ENCODE assay signal across 27 cellular contexts in genomic region chr5:35164860-35165542, GRCh38.
"Had no signal": no experiment of that assay in that cellular context is flagged by ENCODE, and none has a peak within 500 bp of the region (broad histone marks: within the 10 kb centered on the region; RNA-seq: fewer than 3 reads in every experiment).

No MANE protein-coding gene starts in this region.

- H3K4me3 Mint-ChIP-seq: endodermal cell; memory B cell; naive thymus-derived CD4-positive, alpha-beta T cell; nephron progenitor cell; stimulated activated memory B cell treated with anti-CD40 and anti-IgM and Interleukin-4, amounts not matched to agents 10 μg/mL and 1 μg/mL and 100 μg/mL, for 72 hours had no signal

- H3K4me1 ChIP-seq: gastrocnemius medialis, prostate gland, spleen, upper lobe of right lung had no signal

- H3K27ac Mint-ChIP-seq: endodermal cell; memory B cell; naive thymus-derived CD4-positive, alpha-beta T cell; nephron progenitor cell; stimulated activated memory B cell treated with anti-CD40 and anti-IgM and Interleukin-4, amounts not matched to agents 10 μg/mL and 1 μg/mL and 100 μg/mL, for 72 hours had no signal

- H3K4me3 ChIP-seq: dorsolateral prefrontal cortex, gastrocnemius medialis, lung, prostate gland, sigmoid colon, spleen, testis, tibial artery, upper lobe of right lung, vagina had no signal

- H3K36me3 ChIP-seq: gastrocnemius medialis, prostate gland, sigmoid colon, spleen, tibial artery, upper lobe of right lung, vagina had no signal

- H3K4me1 Mint-ChIP-seq: naive thymus-derived CD4-positive, alpha-beta T cell; nephron progenitor cell; stimulated activated memory B cell treated with anti-CD40 and anti-IgM and Interleukin-4, amounts not matched to agents 10 μg/mL and 1 μg/mL and 100 μg/mL, for 72 hours had no signal

- H3K27me3 ChIP-seq: dorsolateral prefrontal cortex, gastrocnemius medialis, sigmoid colon, spleen, testis, tibial artery, upper lobe of right lung, vagina had no signal

- ATAC-seq: esophagus mucosa; gastrocnemius medialis; left lobe of liver; naive thymus-derived CD4-positive, alpha-beta T cell; right cardiac atrium; stimulated activated memory B cell treated with anti-CD40 and anti-IgM and Interleukin-4, amounts not matched to agents 10 μg/mL and 1 μg/mL and 100 μg/mL, for 72 hours; stimulated activated naive CD8-positive, alpha-beta T cell treated with anti-CD3 and anti-CD28 coated beads, Interleukin-15, Interleukin-2, amounts not matched to agents 100 U/mL and 50 U/mL, for 24 hours; upper lobe of right lung had no signal

- H3K27ac ChIP-seq: dorsolateral prefrontal cortex, epithelial cell of prostate, gastrocnemius medialis, prostate gland, sigmoid colon, spleen, testis, upper lobe of right lung, vagina had no signal

- H3K9me3 ChIP-seq: gastrocnemius medialis, prostate gland, testis, vagina had no signal

- DNase-seq: cerebellar nuclear complex; dorsolateral prefrontal cortex; effector CD8-positive, alpha-beta T cell; endodermal cell; foreskin fibroblast; gastrocnemius medialis; head of caudate nucleus; naive thymus-derived CD4-positive, alpha-beta T cell; nephron progenitor cell; nucleus accumbens; right cardiac atrium; sigmoid colon; spleen; stimulated activated CD4-positive, alpha-beta T cell treated with anti-CD3 and anti-CD28 coated beads, Interleukin-4, amount 100 ng/mL, for 4 hours; stimulated activated naive CD8-positive, alpha-beta T cell treated with anti-CD3 and anti-CD28 coated beads, Interleukin-15, Interleukin-2, amounts not matched to agents 100 U/mL and 50 U/mL, for 24 hours; substantia nigra; testis; tibial artery; upper lobe of right lung had no signal

- H3K36me3 Mint-ChIP-seq: naive thymus-derived CD4-positive, alpha-beta T cell had no signal
